In the genomic region with DNA sequence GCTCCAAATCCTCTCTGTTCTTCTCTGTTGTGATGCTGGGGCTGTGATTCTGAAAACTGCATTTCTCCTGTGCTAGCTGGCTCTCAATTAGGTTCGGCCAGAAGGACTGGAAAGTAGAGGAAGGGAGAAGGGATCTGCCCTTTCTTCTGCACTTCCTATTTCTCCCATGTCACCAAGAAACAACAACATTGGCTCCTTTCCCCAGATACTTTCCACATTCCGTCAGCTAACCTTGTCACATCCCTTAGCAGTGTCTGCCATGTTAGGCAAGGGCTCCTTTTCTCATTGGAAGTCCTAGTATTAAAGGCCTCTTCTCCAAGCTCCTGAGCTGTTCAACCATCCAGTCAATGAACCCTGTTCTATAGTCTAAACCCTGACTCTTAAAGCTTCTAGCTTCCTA, we compare ENCODE assay signal across 29 cellular contexts.
"Had no signal": no experiment of that assay in that cellular context is flagged by ENCODE, and none has a peak within 500 bp of the region (broad histone marks: within the 10 kb centered on the region; RNA-seq: fewer than 3 reads in every experiment).

No MANE protein-coding gene starts in this region.

- FAIRE-seq: bronchial epithelial cell, endometrium had no signal

- H3K27me3 ChIP-seq: colonic mucosa, gastrocnemius medialis, heart left ventricle had no signal

- H3K36me3 ChIP-seq: colonic mucosa, gastrocnemius medialis, heart left ventricle, WERI-Rb-1 had no signal

- H3K4me3 ChIP-seq: colonic mucosa, gastrocnemius medialis, heart left ventricle had no signal

- H3K9me3 ChIP-seq: colonic mucosa, gastrocnemius medialis, heart left ventricle had no signal

- DNase-seq: activated B cell treated with CpG ODN at 0.5 μM for 24 hours; activated CD4-positive, alpha-beta T cell treated with anti-CD3 and anti-CD28 coated beads for 48 hours; activated CD4-positive, alpha-beta T cell treated with anti-CD3 and anti-CD28 coated beads, Interleukin-2, amount 50 U/mL, for 1 hour; activated CD4-positive, alpha-beta T cell treated with anti-CD3 and anti-CD28 coated beads, Interleukin-2, amount 50 U/mL, for 48 hours; activated CD8-positive, alpha-beta memory T cell treated with anti-CD3 and anti-CD28 coated beads for 24 hours; activated CD8-positive, alpha-beta T cell treated with anti-CD3 and anti-CD28 coated beads for 36 hours; activated effector memory CD4-positive, alpha-beta T cell treated with Interleukin-2 at 50 U/mL for 16 hours; activated gamma-delta T cell treated with Interleukin-2 at 50 U/mL for 16 hours; activated naive CD4-positive, alpha-beta T cell treated with anti-CD3 and anti-CD28 coated beads, Interleukin-2, amount 50 U/mL, for 16 hours; activated naive CD4-positive, alpha-beta T cell treated with Interleukin-2 at 50 U/mL for 16 hours; activated T-cell treated with anti-CD3 and anti-CD28 coated beads, Interleukin-2, amount 50 U/mL, for 4 hours; amygdala; aorta; caudate nucleus; colonic mucosa; effector CD8-positive, alpha-beta T cell; foreskin keratinocyte; gastrocnemius medialis; glutamatergic neuron; heart left ventricle; T-helper 1 cell; T-helper 17 cell; T1000; WERI-Rb-1 had no signal

- H3K27ac ChIP-seq: colonic mucosa, foreskin keratinocyte, gastrocnemius medialis, WERI-Rb-1 had no signal

- ATAC-seq: activated CD4-positive, CD25-positive, alpha-beta regulatory T cell treated with anti-CD3 and anti-CD28 coated beads, Interleukin-2, amount 50 U/mL, for 24 hours; activated CD8-positive, alpha-beta T cell treated with anti-CD3 and anti-CD28 coated beads for 36 hours; activated T-cell treated with anti-CD3 and anti-CD28 coated beads, Interleukin-2, amount 50 U/mL, for 4 hours; activated T-helper 17 cell treated with anti-CD3 and anti-CD28 coated beads, Interleukin-2, amount 50 U/mL, for 72 hours; esophagus mucosa; foreskin keratinocyte; gastrocnemius medialis; T-helper 17 cell had no signal

- H3K4me1 ChIP-seq: colonic mucosa, foreskin keratinocyte had no signal
